14 cellular contexts compared by ENCODE assay signal in the genomic region with DNA sequence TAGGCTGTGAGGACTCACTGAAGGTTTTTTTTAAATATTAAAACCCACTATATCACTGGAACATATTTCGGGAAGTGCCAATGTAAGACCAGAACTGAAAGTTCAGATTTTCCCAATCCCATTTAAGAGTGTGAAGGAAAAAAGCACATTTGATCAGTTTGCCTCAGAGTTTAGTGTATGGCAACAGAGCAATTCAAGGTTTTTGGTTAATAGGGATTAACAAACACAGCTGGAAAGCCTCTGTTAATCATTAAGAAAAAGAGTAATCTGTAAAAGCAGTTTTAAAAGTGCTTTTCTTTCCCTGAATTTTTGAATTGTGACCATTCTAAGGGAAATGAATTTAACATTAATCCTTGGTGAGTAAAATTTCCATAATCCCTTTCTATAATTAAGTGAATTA.
"Had no signal": no experiment of that assay in that cellular context is flagged by ENCODE, and none has a peak within 500 bp of the region (broad histone marks: within the 10 kb centered on the region; RNA-seq: fewer than 3 reads in every experiment).

No MANE protein-coding gene starts in this region.

- ATAC-seq: effector memory CD8-positive, alpha-beta T cell; SK-N-SH treated with all-trans-retinoic acid at 6 μM for 48 hours had no signal

- H3K27ac ChIP-seq: sigmoid colon had no signal

- H3K36me3 ChIP-seq: sigmoid colon had no signal

- H3K27me3 Mint-ChIP-seq: central memory CD8-positive, alpha-beta T cell had no signal

- H3K27ac Mint-ChIP-seq: activated B cell treated with CpG ODN at 0.5 μM for 24 hours; activated T-helper 2 cell treated with anti-CD3 and anti-CD28 coated beads, Interferon-gamma antibody, Interleukin-2, Interleukin-4, amounts not matched to agents 10 μg/mL and 5 μg/mL and 100 μg/mL, durations not matched to agents 14 hours and 24 hours and 36 hours; effector memory CD8-positive, alpha-beta T cell; immature natural killer cell; T-helper 1 cell treated with Interleukin-12 subunit alpha and Interleukin-12 subunit beta and Interleukin-4 antibody, amounts not matched to agents 30 μg/mL and 1 μg/mL, for 36 hours had no signal

- H3K27me3 ChIP-seq: sigmoid colon had no signal

- DNase-seq: activated B cell treated with CpG ODN at 0.5 μM for 24 hours; activated CD4-positive, alpha-beta T cell treated with anti-CD3 and anti-CD28 coated beads, Interleukin-2, amount 50 U/mL, for 1 hour; activated naive CD4-positive, alpha-beta T cell treated with anti-CD3 and anti-CD28 coated beads, Interleukin-2, amount 50 U/mL, for 16 hours; effector memory CD8-positive, alpha-beta T cell; immature natural killer cell; left colon; sigmoid colon; stimulated activated CD4-positive, alpha-beta T cell treated with anti-CD3 and anti-CD28 coated beads, Interleukin-12 subunit alpha, Interleukin-12 subunit beta, amount 100 ng/mL, for 4 hours; stimulated activated naive CD4-positive, alpha-beta T cell had no signal

- H3K9me3 Mint-ChIP-seq: activated T-helper 2 cell treated with anti-CD3 and anti-CD28 coated beads, Interferon-gamma antibody, Interleukin-2, Interleukin-4, amounts not matched to agents 10 μg/mL and 5 μg/mL and 100 μg/mL, durations not matched to agents 14 hours and 24 hours and 36 hours; central memory CD8-positive, alpha-beta T cell; effector memory CD8-positive, alpha-beta T cell; neural crest cell; T-helper 1 cell treated with Interleukin-12 subunit alpha and Interleukin-12 subunit beta and Interleukin-4 antibody, amounts not matched to agents 30 μg/mL and 1 μg/mL, for 36 hours had no signal

- H3K4me3 ChIP-seq: sigmoid colon had no signal

- H3K9me3 ChIP-seq: sigmoid colon had no signal

- H3K4me1 Mint-ChIP-seq: activated B cell treated with CpG ODN at 0.5 μM for 24 hours; central memory CD8-positive, alpha-beta T cell; immature natural killer cell; neural crest cell had no signal

- H3K36me3 Mint-ChIP-seq: immature natural killer cell had no signal

- H3K4me3 Mint-ChIP-seq: activated B cell treated with CpG ODN at 0.5 μM for 24 hours; central memory CD8-positive, alpha-beta T cell; effector memory CD8-positive, alpha-beta T cell; immature natural killer cell; neural crest cell; T-helper 1 cell treated with Interleukin-12 subunit alpha and Interleukin-12 subunit beta and Interleukin-4 antibody, amounts not matched to agents 30 μg/mL and 1 μg/mL, for 36 hours had no signal

- H3K4me1 ChIP-seq: sigmoid colon had no signal
